22 cellular contexts compared by ENCODE assay signal in genomic region chr16:89859809-89860075, GRCh38. TPM values are rescaled to one million over a fixed set of nuclear protein-coding genes. Genes with fewer than 3 reads are reported as not detected.
DNase-seq lines count a peak whose midpoint lies in the region; ATAC-seq and TF ChIP-seq lines count a peak whose summit lies in the region.
"Had no signal": no experiment of that assay in that cellular context is flagged by ENCODE, and none has a peak within 500 bp of the region (broad histone marks: within the 10 kb centered on the region; RNA-seq: fewer than 3 reads in every experiment).

No MANE protein-coding gene starts in this region.

- H3K36me3 ChIP-seq in NT2/D1 (ENCODE audit: insufficient read depth, insufficient read length, low read length) (peaks cover 44% of the 10 kb centered on the region), osteoblast (ENCODE audit: insufficient read depth, low read length) (no peaks in the 10 kb centered on the region)
- H3K36me3 ChIP-seq: BE2C, BLaER1 had no signal

- no peak overlapping the region for H2AFZ ChIP-seq in osteoblast (ENCODE audit: low read length)

- H3K27ac ChIP-seq in osteoblast (ENCODE audit: low read depth, low read length) = no peak overlapping the region
- H3K27ac ChIP-seq: BLaER1 had no signal

- no peak overlapping the region for H3K4me2 ChIP-seq in osteoblast (ENCODE audit: insufficient read depth, low read length)
- H3K4me2 ChIP-seq: BLaER1 had no signal

- H3K9ac ChIP-seq in NT2/D1 (ENCODE audit: insufficient read length, low read depth) = peak overlapping the region; percentile 64
- H3K9ac ChIP-seq: BLaER1 had no signal

- peak; percentile 51 for DNase-seq in activated CD8-positive, alpha-beta memory T cell treated with anti-CD3 and anti-CD28 coated beads, Interleukin-2, amount 50 U/mL, for 48 hours
- no peak for DNase-seq in activated CD8-positive, alpha-beta memory T cell treated with anti-CD3 and anti-CD28 coated beads for 24 hours
- DNase-seq in NT2/D1 (ENCODE audit: low read depth, low spot score) (no peak), osteoblast (ENCODE audit: insufficient read length, low spot score, missing footprints) (peak; percentile 78), HuH-7.5 (ENCODE audit: low spot score) (no peak), DMS79 treated with DMSO at 0.1 percent for 48 hours (lab: John Stamatoyannopoulos, UW) (no peak), mesenteric fat pad (ENCODE audit: low spot score) (no peak)
- DNase-seq in central memory CD8-positive, alpha-beta T cell (ENCODE audit: low spot score in 2 of 2) = no peak
- DNase-seq: 8988T; ACHN; BE2C; C1 segment of cervical spinal cord; CD4-positive, alpha-beta memory T cell; CD4-positive, CD25-positive, alpha-beta regulatory T cell; CD8-positive, alpha-beta memory T cell; COR-L47; DMS 273 treated with DMSO at 0.1 percent for 48 hours; DMS153; DMS79; GF-D8 had no signal

- no peak for TF ChIP-seq CTCF in osteoblast (IDR thresholded peaks at IDR 0.05; ENCODE audit: extremely low read depth, low read depth, low read length)

- H3K27ac Mint-ChIP-seq in central memory CD8-positive, alpha-beta T cell (ENCODE audit: low read depth) = peak overlapping the region; percentile 49
- H3K27ac Mint-ChIP-seq: CD14-positive monocyte; CD4-positive, CD25-positive, alpha-beta regulatory T cell had no signal

- no peak overlapping the region for H3K4me3 Mint-ChIP-seq in central memory CD8-positive, alpha-beta T cell
- H3K4me3 Mint-ChIP-seq: CD14-positive monocyte; CD4-positive, alpha-beta memory T cell; CD4-positive, CD25-positive, alpha-beta regulatory T cell; CD8-positive, alpha-beta memory T cell had no signal

- no peak for ATAC-seq in central memory CD8-positive, alpha-beta T cell (replicated peaks; ENCODE audit: extremely low read depth, poor library complexity, severe bottlenecking)

- H3K9me3 ChIP-seq in NT2/D1 (ENCODE audit: insufficient read depth, low read length) (no peaks in the 10 kb centered on the region), osteoblast (ENCODE audit: low read depth, low read length) (no peaks in the 10 kb centered on the region)
- H3K9me3 ChIP-seq: BE2C, BLaER1 had no signal

- no peaks in the 10 kb centered on the region for H3K9me3 Mint-ChIP-seq in central memory CD8-positive, alpha-beta T cell
- H3K9me3 Mint-ChIP-seq: CD4-positive, alpha-beta memory T cell; CD4-positive, CD25-positive, alpha-beta regulatory T cell; CD8-positive, alpha-beta memory T cell had no signal

- H3K4me1 ChIP-seq in NT2/D1 (ENCODE audit: insufficient read depth, insufficient read length) = peaks cover 14% of the 10 kb centered on the region
- H3K4me1 ChIP-seq in osteoblast (ENCODE audit: insufficient read depth, low read length) = peaks cover 12% of the 10 kb centered on the region
- H3K4me1 ChIP-seq: BE2C had no signal

- H3K27me3 Mint-ChIP-seq in central memory CD8-positive, alpha-beta T cell = no peaks in the 10 kb centered on the region
- H3K27me3 Mint-ChIP-seq: CD4-positive, alpha-beta memory T cell had no signal

- peaks cover 2% of the 10 kb centered on the region for H3K36me3 Mint-ChIP-seq in central memory CD8-positive, alpha-beta T cell (ENCODE audit: insufficient read depth)
- H3K36me3 Mint-ChIP-seq: CD14-positive monocyte; CD4-positive, alpha-beta memory T cell; CD4-positive, CD25-positive, alpha-beta regulatory T cell; CD8-positive, alpha-beta memory T cell had no signal

- no peaks in the 10 kb centered on the region for H3K79me2 ChIP-seq in osteoblast (ENCODE audit: insufficient read depth, low read length)

- H3K4me3 ChIP-seq in NT2/D1 (ENCODE audit: insufficient read length, low read depth) (no peak overlapping the region), osteoblast (ENCODE audit: insufficient read depth, low read length) (no peak overlapping the region)
- H3K4me3 ChIP-seq: BLaER1 had no signal

- peaks cover 35% of the 10 kb centered on the region for H3K4me1 Mint-ChIP-seq in central memory CD8-positive, alpha-beta T cell

- no peaks in the 10 kb centered on the region for H3K27me3 ChIP-seq in NT2/D1 (ENCODE audit: insufficient read depth, insufficient read length)
- H3K27me3 ChIP-seq in osteoblast (ENCODE audit: insufficient read depth, low read length) = no peaks in the 10 kb centered on the region
- H3K27me3 ChIP-seq: BE2C, BLaER1 had no signal

- H4K20me1 ChIP-seq in osteoblast (ENCODE audit: insufficient read depth, low read length) = no peaks in the 10 kb centered on the region

RNA-seq across cellular contexts. Expression of gene TCF25, which starts 13.7 kb away (rescaled TPM):
- 225 and 230 TPM in 2 replicates for total RNA-seq in osteoblast
- 156 TPM for total RNA-seq in mesenteric fat pad

RNA-seq across cellular contexts. Expression of gene SPIRE2, which starts 31.5 kb away (rescaled TPM):
- total RNA-seq in osteoblast = 0.72 and 1.5 TPM in 2 replicates
- 1.7 TPM for total RNA-seq in mesenteric fat pad

RNA-seq across cellular contexts. Expression of gene FANCA, which starts 43.3 kb away (rescaled TPM):
- total RNA-seq in osteoblast (4.0 and 8.3 TPM in 2 replicates), mesenteric fat pad (1.5 TPM)

RNA-seq across cellular contexts. Expression of gene MC1R, which starts 58.9 kb away (rescaled TPM):
- 4.7 and 5.1 TPM in 2 replicates for total RNA-seq in osteoblast
- 2.4 TPM for total RNA-seq in mesenteric fat pad

Comparison
In these comparisons a context has a peak if more than half of its experiments do, and no peak if none do; other contexts are left out.
1. DNase-seq: peak in activated CD8-positive, alpha-beta memory T cell treated with anti-CD3 and anti-CD28 coated beads, Interleukin-2, amount 50 U/mL, for 48 hours (single experiment) and osteoblast (single experiment); none in activated CD8-positive, alpha-beta memory T cell treated with anti-CD3 and anti-CD28 coated beads for 24 hours (single experiment), NT2/D1 (single experiment), central memory CD8-positive, alpha-beta T cell (0 of 2), HuH-7.5 (single experiment), DMS79 treated with DMSO at 0.1 percent for 48 hours (single experiment) and mesenteric fat pad (single experiment).